28 cellular contexts compared by ENCODE assay signal in the genomic region with DNA sequence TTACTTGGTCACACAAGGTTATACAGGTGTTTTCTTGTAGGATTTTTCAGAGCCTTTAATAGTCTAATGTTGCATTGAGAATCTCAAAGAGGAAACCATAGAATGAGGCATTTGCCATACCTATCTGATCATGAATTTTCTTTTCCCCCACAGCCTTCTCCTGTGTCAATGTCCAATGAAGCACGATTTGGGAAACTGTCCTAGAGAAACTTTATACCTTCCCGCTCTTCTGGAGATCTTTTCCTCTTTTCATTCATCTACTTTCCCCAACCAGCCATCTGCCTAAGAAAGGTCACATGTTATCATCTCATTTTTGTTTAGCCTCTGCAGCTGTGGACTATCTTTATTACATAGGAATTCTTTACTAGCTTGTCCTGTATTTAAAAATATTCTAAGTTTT. TPM values are rescaled to one million over a fixed set of nuclear protein-coding genes. Genes with fewer than 3 reads are reported as not detected.
DNase-seq lines count a peak whose midpoint lies in the region; ATAC-seq, FAIRE-seq and TF ChIP-seq lines count a peak whose summit lies in the region.
"Had no signal": no experiment of that assay in that cellular context is flagged by ENCODE, and none has a peak within 500 bp of the region (broad histone marks: within the 10 kb centered on the region; RNA-seq: fewer than 3 reads in every experiment).

No MANE protein-coding gene starts in this region.

- H3K4me3 ChIP-seq in Loucy (ENCODE audit: low read length, poor library complexity, severe bottlenecking) (peak overlapping the region; percentile 79), transverse colon (no peak overlapping the region), kidney (ENCODE audit: low read length in 2 of 2) (no peak overlapping the region), Peyer's patch (no peak overlapping the region)
- H3K4me3 ChIP-seq: hepatocyte, neural progenitor cell, right atrium auricular region, vagina had no signal

- H3K27ac ChIP-seq in transverse colon, result no peak overlapping the region
- H3K27ac ChIP-seq in kidney (ENCODE audit: low read depth in 2 of 2, low read length in 2 of 2), result no peak overlapping the region
- peak overlapping the region in 1 of 4 donors; percentile 55 for H3K27ac ChIP-seq in Peyer's patch
- H3K27ac ChIP-seq: hepatocyte, neural progenitor cell, right atrium auricular region, vagina had no signal

- no peaks in the 10 kb centered on the region for H3K9me2 ChIP-seq in Loucy (replicated peaks; ENCODE audit: low read depth, low read length)

- intact Hi-C loops in transverse colon (cut with DNase I; ENCODE audit: low total_unique reads), result no loop called here
- intact Hi-C loops in kidney (cut with DNase I), result no loop called here

- H3K79me2 ChIP-seq in Loucy (ENCODE audit: insufficient read depth, low read length), result peaks cover 50% of the 10 kb centered on the region
- H3K79me2 ChIP-seq: hepatocyte had no signal

- peaks cover 61% of the 10 kb centered on the region for H3K4me1 Mint-ChIP-seq in T-helper 2 cell treated with Interferon-gamma antibody and Interleukin-4, amounts not matched to agents 5 μg/mL and 100 μg/mL, for 36 hours (ENCODE audit: low read depth)
- H3K4me1 Mint-ChIP-seq in activated naive CD8-positive, alpha-beta T cell treated with anti-CD3 and anti-CD28 coated beads, Interleukin-2, amount 50 U/mL, for 24 hours, result peaks cover 69% of the 10 kb centered on the region
- H3K4me1 Mint-ChIP-seq in natural killer cell treated with Interleukin-12 subunit alpha and Interleukin-12 subunit beta and Interleukin-15 and Interleukin-18, amount 100 ng/mL, for 72 hours (ENCODE audit: low read depth in 2 of 2), result peaks cover 63 to 66% of the 10 kb centered on the region in 2 donors
- H3K4me1 Mint-ChIP-seq: H9, neural progenitor cell had no signal

- no peak for DNase-seq in T-helper 2 cell treated with Interferon-gamma antibody and Interleukin-4, amounts not matched to agents 5 μg/mL and 100 μg/mL, for 36 hours (ENCODE audit: low spot score)
- DNase-seq in T-helper 2 cell (no peak), transverse colon (no peak), kidney (no peak), Peyer's patch (no peak)
- no peak for DNase-seq in activated naive CD8-positive, alpha-beta T cell treated with anti-CD3 and anti-CD28 coated beads, Interleukin-2, amount 50 U/mL, for 24 hours
- no peak for DNase-seq in natural killer cell treated with Interleukin-12 subunit alpha and Interleukin-12 subunit beta and Interleukin-15 and Interleukin-18, amount 100 ng/mL, for 72 hours (ENCODE audit: low spot score)
- DNase-seq: activated CD4-positive, alpha-beta T cell treated with anti-CD3 and anti-CD28 coated beads, Interleukin-2, amount 50 U/mL, for 4 hours; activated CD8-positive, alpha-beta memory T cell treated with anti-CD3 and anti-CD28 coated beads, Interleukin-2, amount 50 U/mL, for 4 hours; activated naive CD4-positive, alpha-beta T cell treated with anti-CD3 and anti-CD28 coated beads for 36 hours; effector CD4-positive, alpha-beta T cell; H9; left colon; mammary epithelial cell; NCI-H146; SHP77 treated with DMSO at 0.1 percent for 48 hours; small intestine; stimulated activated naive CD8-positive, alpha-beta T cell treated with anti-CD3 and anti-CD28 coated beads, Interleukin-15, Interleukin-2, amounts not matched to agents 100 U/mL and 50 U/mL, for 24 hours had no signal

- no peaks in the 10 kb centered on the region for H3K36me3 ChIP-seq in Loucy (ENCODE audit: insufficient read depth, low read length)
- no peaks in the 10 kb centered on the region for H3K36me3 ChIP-seq in transverse colon
- H3K36me3 ChIP-seq in kidney (ENCODE audit: control insufficient read depth in 1 of 2, insufficient read depth in 2 of 2, low read length in 2 of 2), result no peaks in the 10 kb centered on the region
- H3K36me3 ChIP-seq in Peyer's patch, result no peaks in the 10 kb centered on the region
- H3K36me3 ChIP-seq: neural progenitor cell, right atrium auricular region, vagina had no signal

- H3K4me2 ChIP-seq in Loucy (ENCODE audit: low read depth, low read length, poor library complexity, severe bottlenecking), result peak overlapping the region; percentile 92
- H3K4me2 ChIP-seq: hepatocyte, neural progenitor cell had no signal

- H4K20me1 ChIP-seq in Loucy (ENCODE audit: insufficient read depth, low read length, poor library complexity, severe bottlenecking), result peaks cover 4% of the 10 kb centered on the region

- 71 to 74% methylated on average over 2 of the region's 2 CpGs for WGBS in transverse colon (ENCODE audit: low coverage in 1 of 2), 2 donors

- H3K27ac Mint-ChIP-seq in T-helper 2 cell treated with Interferon-gamma antibody and Interleukin-4, amounts not matched to agents 5 μg/mL and 100 μg/mL, for 36 hours, result peak overlapping the region; percentile 21
- peak overlapping the region; percentile 51 for H3K27ac Mint-ChIP-seq in activated naive CD8-positive, alpha-beta T cell treated with anti-CD3 and anti-CD28 coated beads, Interleukin-2, amount 50 U/mL, for 24 hours
- peak overlapping the region; percentile 69 to 91 for H3K27ac Mint-ChIP-seq in natural killer cell treated with Interleukin-12 subunit alpha and Interleukin-12 subunit beta and Interleukin-15 and Interleukin-18, amount 100 ng/mL, for 72 hours
- H3K27ac Mint-ChIP-seq: activated naive CD4-positive, alpha-beta T cell treated with anti-CD3 and anti-CD28 coated beads for 36 hours; H9; neural progenitor cell had no signal

- no peak for TF ChIP-seq CTCF in Loucy (conservative IDR thresholded peaks at IDR 0.05; ENCODE audit: low read length)
- no peak for TF ChIP-seq CTCF in transverse colon (IDR thresholded peaks at IDR 0.05)
- TF ChIP-seq CTCF in kidney (IDR thresholded peaks at IDR 0.05; ENCODE audit: borderline replicate concordance, extremely low read depth, insufficient read depth), result no peak
- TF ChIP-seq CTCF in Peyer's patch (IDR thresholded peaks at IDR 0.05), result no peak

- no peak for ATAC-seq in activated naive CD8-positive, alpha-beta T cell treated with anti-CD3 and anti-CD28 coated beads, Interleukin-2, amount 50 U/mL, for 24 hours
- ATAC-seq in natural killer cell treated with Interleukin-12 subunit alpha and Interleukin-12 subunit beta and Interleukin-15 and Interleukin-18, amount 100 ng/mL, for 72 hours, result no peak
- ATAC-seq: HepG2; left colon; stimulated activated naive CD8-positive, alpha-beta T cell treated with anti-CD3 and anti-CD28 coated beads, Interleukin-15, Interleukin-2, amounts not matched to agents 100 U/mL and 50 U/mL, for 24 hours had no signal

- peak overlapping the region; percentile 99 for H3K9ac ChIP-seq in Loucy (ENCODE audit: low read depth, low read length, poor library complexity, severe bottlenecking)
- no peak overlapping the region for H3K9ac ChIP-seq in kidney (ENCODE audit: low read length in 2 of 2)
- H3K9ac ChIP-seq: neural progenitor cell had no signal

- TF ChIP-seq POLR2A in transverse colon (IDR thresholded peaks at IDR 0.05) (no peak), Peyer's patch (IDR thresholded peaks at IDR 0.05) (no peak)

- no peak for FAIRE-seq in kidney (lab: Jason Lieb, UNC)
- FAIRE-seq: bronchial epithelial cell, colon, HepG2, RCC 7860, small intestine had no signal

- no peak overlapping the region for H2AFZ ChIP-seq in Loucy (ENCODE audit: low read length)
- H2AFZ ChIP-seq: hepatocyte, neural progenitor cell had no signal

- peaks cover 32% of the 10 kb centered on the region for H3K36me3 Mint-ChIP-seq in T-helper 2 cell treated with Interferon-gamma antibody and Interleukin-4, amounts not matched to agents 5 μg/mL and 100 μg/mL, for 36 hours (ENCODE audit: low read depth)
- H3K36me3 Mint-ChIP-seq in activated naive CD8-positive, alpha-beta T cell treated with anti-CD3 and anti-CD28 coated beads, Interleukin-2, amount 50 U/mL, for 24 hours (ENCODE audit: low read depth), result peaks cover 2% of the 10 kb centered on the region
- peaks cover 12% of the 10 kb centered on the region for H3K36me3 Mint-ChIP-seq in natural killer cell treated with Interleukin-12 subunit alpha and Interleukin-12 subunit beta and Interleukin-15 and Interleukin-18, amount 100 ng/mL, for 72 hours
- H3K36me3 Mint-ChIP-seq: neural progenitor cell had no signal

- no peaks in the 10 kb centered on the region for H3K27me3 Mint-ChIP-seq in T-helper 2 cell treated with Interferon-gamma antibody and Interleukin-4, amounts not matched to agents 5 μg/mL and 100 μg/mL, for 36 hours (ENCODE audit: low read depth)
- H3K27me3 Mint-ChIP-seq in activated naive CD8-positive, alpha-beta T cell treated with anti-CD3 and anti-CD28 coated beads, Interleukin-2, amount 50 U/mL, for 24 hours, result no peaks in the 10 kb centered on the region
- no peaks in the 10 kb centered on the region for H3K27me3 Mint-ChIP-seq in natural killer cell treated with Interleukin-12 subunit alpha and Interleukin-12 subunit beta and Interleukin-15 and Interleukin-18, amount 100 ng/mL, for 72 hours

- peak overlapping the region; percentile 60 for H3K4me3 Mint-ChIP-seq in T-helper 2 cell treated with Interferon-gamma antibody and Interleukin-4, amounts not matched to agents 5 μg/mL and 100 μg/mL, for 36 hours
- H3K4me3 Mint-ChIP-seq in activated naive CD8-positive, alpha-beta T cell treated with anti-CD3 and anti-CD28 coated beads, Interleukin-2, amount 50 U/mL, for 24 hours, result no peak overlapping the region
- peak overlapping the region; percentile 44 for H3K4me3 Mint-ChIP-seq in natural killer cell treated with Interleukin-12 subunit alpha and Interleukin-12 subunit beta and Interleukin-15 and Interleukin-18, amount 100 ng/mL, for 72 hours
- H3K4me3 Mint-ChIP-seq: activated naive CD4-positive, alpha-beta T cell treated with anti-CD3 and anti-CD28 coated beads for 36 hours; H9; neural progenitor cell had no signal

- no peak for TF ChIP-seq EP300 in transverse colon (IDR thresholded peaks at IDR 0.05; ENCODE audit: low read depth)

- in situ Hi-C loops in transverse colon (cut with MboI; ENCODE audit: low pct_ligation_motif_present in 1 of 4, low pct_unique_long_range_greater_than_20kb in 1 of 4, low sequenced_read_pairs in 3 of 4), result no loop called here

- H3K4me1 ChIP-seq in Loucy (ENCODE audit: insufficient read depth, low read length, poor library complexity, severe bottlenecking) (peaks cover 61% of the 10 kb centered on the region), transverse colon (no peaks in the 10 kb centered on the region), kidney (ENCODE audit: control insufficient read depth in 1 of 2, insufficient read depth in 1 of 2, low read depth in 1 of 2, low read length in 2 of 2) (no peaks in the 10 kb centered on the region), Peyer's patch (no peaks in the 10 kb centered on the region)
- H3K4me1 ChIP-seq: neural progenitor cell, right atrium auricular region, vagina had no signal

- no peaks in the 10 kb centered on the region for H3K9me3 Mint-ChIP-seq in T-helper 2 cell treated with Interferon-gamma antibody and Interleukin-4, amounts not matched to agents 5 μg/mL and 100 μg/mL, for 36 hours
- no peaks in the 10 kb centered on the region for H3K9me3 Mint-ChIP-seq in activated naive CD8-positive, alpha-beta T cell treated with anti-CD3 and anti-CD28 coated beads, Interleukin-2, amount 50 U/mL, for 24 hours
- no peaks in the 10 kb centered on the region for H3K9me3 Mint-ChIP-seq in natural killer cell treated with Interleukin-12 subunit alpha and Interleukin-12 subunit beta and Interleukin-15 and Interleukin-18, amount 100 ng/mL, for 72 hours
- H3K9me3 Mint-ChIP-seq: activated naive CD4-positive, alpha-beta T cell treated with anti-CD3 and anti-CD28 coated beads for 36 hours had no signal

- H3K27me3 ChIP-seq in Loucy (ENCODE audit: insufficient read depth, low read length, poor library complexity, severe bottlenecking), result no peaks in the 10 kb centered on the region
- no peaks in the 10 kb centered on the region for H3K27me3 ChIP-seq in transverse colon
- no peaks in the 10 kb centered on the region for H3K27me3 ChIP-seq in Peyer's patch
- H3K27me3 ChIP-seq: hepatocyte, neural progenitor cell, right atrium auricular region, vagina had no signal

- H3K9me3 ChIP-seq in Loucy (ENCODE audit: insufficient read depth, low read depth, low read length) (no peaks in the 10 kb centered on the region), transverse colon (no peaks in the 10 kb centered on the region), kidney (ENCODE audit: control insufficient read depth in 1 of 2, low read length in 2 of 2) (no peaks in the 10 kb centered on the region), Peyer's patch (no peaks in the 10 kb centered on the region)
- H3K9me3 ChIP-seq: right atrium auricular region, vagina had no signal

- peaks cover 3% of the 10 kb centered on the region; the same call in 1 of the 2 replicates for H3F3A ChIP-seq in Loucy (ENCODE audit: low read depth)

RNA-seq across cellular contexts. Expression of a gene that starts 19.9 kb away (rescaled TPM):
- total RNA-seq in natural killer cell treated with Interleukin-12 subunit alpha and Interleukin-12 subunit beta and Interleukin-15 and Interleukin-18, amount 100 ng/mL, for 72 hours, result not detected
- total RNA-seq in transverse colon, result 10 to 100 TPM in 3 of 4 donors, 1 to 10 TPM in 1; 7.5 to 66.9 (median 32.1) TPM
- total RNA-seq in kidney, result 80.0 TPM
- polyA plus RNA-seq in kidney (ENCODE audit: insufficient read depth, low read depth, low replicate concordance), result 15.9 TPM
- 10 to 100 TPM; 15.1 to 51.1 (median 31.3) TPM for total RNA-seq in Peyer's patch
- total RNA-seq: A172; activated naive CD4-positive, alpha-beta T cell treated with anti-CD3 and anti-CD28 coated beads for 36 hours; bronchial epithelial cell; H9; HepG2; mammary epithelial cell had no signal
- polyA plus RNA-seq: HepG2, mammary epithelial cell had no signal

Comparison
In these comparisons a context has a peak if more than half of its experiments do, and no peak if none do; other contexts are left out.
1. H3K27ac Mint-ChIP-seq: peak in every context shown above with its lines; median percentile 80 in natural killer cell treated with Interleukin-12 subunit alpha and Interleukin-12 subunit beta and Interleukin-15 and Interleukin-18, amount 100 ng/mL, for 72 hours; 51 in activated naive CD8-positive, alpha-beta T cell treated with anti-CD3 and anti-CD28 coated beads, Interleukin-2, amount 50 U/mL, for 24 hours; 21 in T-helper 2 cell treated with Interferon-gamma antibody and Interleukin-4, amounts not matched to agents 5 μg/mL and 100 μg/mL, for 36 hours.
2. RNA of a gene that starts 19.9 kb away (total RNA-seq): 80.0 TPM in kidney (single experiment), 7.5 to 66.9 TPM in transverse colon and 15.1 to 51.1 TPM in Peyer's patch; not detected in natural killer cell treated with Interleukin-12 subunit alpha and Interleukin-12 subunit beta and Interleukin-15 and Interleukin-18, amount 100 ng/mL, for 72 hours; every median in the first group is over 4 times any median in the second.